8 cellular contexts compared by ENCODE assay signal in genomic region chr17:59837362-59838195, GRCh38. TPM values are rescaled to one million over a fixed set of nuclear protein-coding genes. Genes with fewer than 3 reads are reported as not detected.
DNase-seq lines count a peak whose midpoint lies in the region; ATAC-seq and TF ChIP-seq lines count a peak whose summit lies in the region.

No MANE protein-coding gene starts in this region.

- POLR2A ChIA-PET in CD4-positive, alpha-beta T cell (lab: Charles Lee), result interaction anchor here (0.7 to 4.9 kb wide), 13 partner anchors 9 to 218 kb away, joined by 3 to 86 read pairs (median 11); partner anchors contain the start of genes CLTC, PTRH2, RPS6KB1 and TUBD1

- H3K4me1 Mint-ChIP-seq in CD4-positive, alpha-beta T cell (ENCODE audit: low read depth), result peaks cover 69% of the 10 kb centered on the region

- ATAC-seq in CD4-positive, alpha-beta T cell (ENCODE audit: poor library complexity), result peak; percentile 89
- peak; percentile 73 for ATAC-seq in GM19023 (IDR thresholded peaks at IDR 0.05; ENCODE audit: unreplicated experiment)
- peak; percentile 81 for ATAC-seq in HG03135 (IDR thresholded peaks at IDR 0.05; ENCODE audit: unreplicated experiment)

- H3K9me3 Mint-ChIP-seq in CD4-positive, alpha-beta T cell, result no peaks in the 10 kb centered on the region

- H3K27me3 Mint-ChIP-seq in CD4-positive, alpha-beta T cell, result no peaks in the 10 kb centered on the region

- H3K36me3 Mint-ChIP-seq in CD4-positive, alpha-beta T cell (ENCODE audit: low read depth), result peaks cover 46% of the 10 kb centered on the region

- peak overlapping the region; percentile 77 for H3K27ac ChIP-seq in CD4-positive, alpha-beta T cell (ENCODE audit: low read depth, low read length)
- peak overlapping the region; percentile 90 to 99 (median 94) for H3K27ac ChIP-seq in tibial nerve

- peaks cover 18% of the 10 kb centered on the region for H3K4me1 ChIP-seq in mononuclear cell (ENCODE audit: insufficient read depth, low read length)
- H3K4me1 ChIP-seq in tibial nerve, result peaks cover 0 to 39% (median 15%) of the 10 kb centered on the region in 4 donors

- peak; percentile 64 to 74 for TF ChIP-seq POLR2A in tibial nerve (IDR thresholded peaks at IDR 0.05)

- peak overlapping the region; percentile 94 for H3K4me3 Mint-ChIP-seq in CD4-positive, alpha-beta T cell

- TF ChIP-seq EP300 in tibial nerve (IDR thresholded peaks at IDR 0.05), result peak; percentile 98 to 99

- peak overlapping the region; percentile 86 for H3K27ac Mint-ChIP-seq in CD4-positive, alpha-beta T cell

- H3K4me3 ChIP-seq in mononuclear cell (ENCODE audit: low read length) (peak overlapping the region; percentile 96), tibial nerve (peak overlapping the region; percentile 40 to 75 (median 64))

- intact Hi-C loops in CD4-positive, alpha-beta T cell (cut with DNase I, micrococcal nuclease), result loop anchor here (1.0 to 5.0 kb wide), 3 partner anchors 50 to 55 kb away; partner anchors contain the start of genes RPS6KB1 (in 1 of the 2) and TUBD1 (in 1 of the 2)

- TF ChIP-seq CTCF in CD4-positive, alpha-beta T cell (IDR thresholded peaks at IDR 0.05), result no peak
- TF ChIP-seq CTCF in tibial nerve (IDR thresholded peaks at IDR 0.05), result no peak

- no peaks in the 10 kb centered on the region for H3K27me3 ChIP-seq in CD4-positive, alpha-beta T cell (ENCODE audit: control insufficient read depth, insufficient read depth, low read length)
- no peaks in the 10 kb centered on the region for H3K27me3 ChIP-seq in mononuclear cell (ENCODE audit: insufficient read depth, low read length)
- H3K27me3 ChIP-seq in tibial nerve, result no peaks in the 10 kb centered on the region

- peaks cover 0 to 15% (median 0%) of the 10 kb centered on the region in 3 donors for H3K36me3 ChIP-seq in tibial nerve

- 8 to 9% methylated on average over 8 of the region's 8 CpGs for WGBS in tibial nerve, 2 donors

- DNase-seq in CD4-positive, alpha-beta T cell, result peak in 6 of 10 experiments; percentile 34 to 67 (median 50)
- DNase-seq in NCI-H510A treated with DMSO at 0.1 percent for 48 hours (lab: John Stamatoyannopoulos, UW) (peak; percentile 100), epidermal melanocyte (ENCODE audit: insufficient read length, low spot score) (peak; percentile 43), tibial nerve (ENCODE audit: low spot score in 2 of 2) (peak in 1 of 2 donors; percentile 82)
- peak; percentile 45 to 55 for DNase-seq in activated CD4-positive, alpha-beta T cell treated with anti-CD3 and anti-CD28 coated beads, Interleukin-2, amount 50 U/mL, for 4 hours

- no peaks in the 10 kb centered on the region for H3K9me3 ChIP-seq in CD4-positive, alpha-beta T cell (ENCODE audit: control insufficient read depth, low read length)
- H3K9me3 ChIP-seq in mononuclear cell (ENCODE audit: low read depth, low read length) (no peaks in the 10 kb centered on the region), tibial nerve (no peaks in the 10 kb centered on the region)

- CTCF ChIA-PET in CD4-positive, alpha-beta T cell (lab: Charles Lee), result interaction anchor here (0.5 to 3.4 kb wide), 10 partner anchors 10 to 103 kb away, joined by 3 to 39 read pairs (median 3); no protein-coding TSS in a partner anchor

RNA-seq across cellular contexts. Expression of gene TUBD1, which starts 55.2 kb away (rescaled TPM):
- 1 to 10 TPM; 7.3 to 9.4 TPM for total RNA-seq in CD4-positive, alpha-beta T cell
- 6.6 TPM for total RNA-seq in mononuclear cell
- total RNA-seq in tibial nerve, result 10 to 100 TPM in 2 of 4 donors, 1 to 10 TPM in 2; 4.2 to 16.5 (median 8.4) TPM

RNA-seq across cellular contexts. Expression of gene RPS6KB1, which starts 55.3 kb away (rescaled TPM):
- 100 to 1,000 TPM; 129 to 135 TPM for total RNA-seq in CD4-positive, alpha-beta T cell
- total RNA-seq in mononuclear cell, result 86.8 TPM
- total RNA-seq in tibial nerve, result 10 to 100 TPM; 33.6 to 48.3 (median 43.2) TPM
